In genomic region chr17:52030096-52030495, GRCh38 we compare ENCODE assay signal across 28 cellular contexts.
"Had no signal": no experiment of that assay in that cellular context is flagged by ENCODE, and none has a peak within 500 bp of the region (broad histone marks: within the 10 kb centered on the region; RNA-seq: fewer than 3 reads in every experiment).

No MANE protein-coding gene starts in this region.

- H3K4me1 Mint-ChIP-seq: activated CD4-positive, alpha-beta T cell treated with anti-CD3 and anti-CD28 coated beads for 36 hours; activated CD4-positive, alpha-beta T cell treated with anti-CD3 and anti-CD28 coated beads, Interleukin-2, amount 10 ng/mL, durations not matched to agents 24 days and 14 days; activated CD8-positive, alpha-beta memory T cell treated with anti-CD3 and anti-CD28 coated beads, Interleukin-2, amount 10 ng/mL, durations not matched to agents 7 days and 5 days; activated naive CD4-positive, alpha-beta T cell treated with anti-CD3 and anti-CD28 coated beads, Interleukin-2, amount 50 U/mL, for 24 hours; activated naive CD8-positive, alpha-beta T cell treated with anti-CD3 and anti-CD28 coated beads for 36 hours had no signal

- H3K36me3 Mint-ChIP-seq: activated CD4-positive, alpha-beta memory T cell treated with anti-CD3 and anti-CD28 coated beads for 36 hours; activated CD8-positive, alpha-beta memory T cell treated with anti-CD3 and anti-CD28 coated beads, Interleukin-2, amount 10 ng/mL, durations not matched to agents 7 days and 5 days; activated naive CD4-positive, alpha-beta T cell treated with anti-CD3 and anti-CD28 coated beads, Interleukin-2, amount 50 U/mL, for 24 hours; activated naive CD8-positive, alpha-beta T cell treated with anti-CD3 and anti-CD28 coated beads for 36 hours; brain had no signal

- DNase-seq: activated CD4-positive, alpha-beta memory T cell treated with anti-CD3 and anti-CD28 coated beads for 36 hours; activated CD4-positive, alpha-beta T cell treated with anti-CD3 and anti-CD28 coated beads for 36 hours; activated CD4-positive, alpha-beta T cell treated with anti-CD3 and anti-CD28 coated beads, Interleukin-2, amount 10 ng/mL, durations not matched to agents 24 days and 14 days; activated CD4-positive, CD25-positive, alpha-beta regulatory T cell; activated CD4-positive, CD25-positive, alpha-beta regulatory T cell treated with anti-CD3 and anti-CD28 coated beads, Interleukin-2, amount 50 U/mL, for 72 hours; activated CD8-positive, alpha-beta memory T cell treated with anti-CD3 and anti-CD28 coated beads, Interleukin-2, amount 10 ng/mL, durations not matched to agents 7 days and 5 days; activated CD8-positive, alpha-beta memory T cell treated with anti-CD3 and anti-CD28 coated beads, Interleukin-2, amount 50 U/mL, for 4 hours; activated CD8-positive, alpha-beta T cell treated with anti-CD3 and anti-CD28 coated beads, Interleukin-2, amount 10 ng/mL, durations not matched to agents 7 days and 5 days; activated effector memory CD4-positive, alpha-beta T cell treated with anti-CD3 and anti-CD28 coated beads, Interleukin-2, amount 50 U/mL, for 16 hours; activated naive CD4-positive, alpha-beta T cell treated with anti-CD3 and anti-CD28 coated beads for 36 hours; activated naive CD8-positive, alpha-beta T cell treated with anti-CD3 and anti-CD28 coated beads for 36 hours; activated T-cell treated with anti-CD3 and anti-CD28 coated beads, Interleukin-2, amount 50 U/mL, for 1 hour; activated T-cell treated with anti-CD3 and anti-CD28 coated beads, Interleukin-2, amount 50 U/mL, for 48 hours; central memory CD4-positive, alpha-beta T cell; cerebellar nuclear complex; colonic mucosa; effector CD8-positive, alpha-beta T cell; esophagus squamous epithelium; foreskin melanocyte had no signal

- H3K27ac Mint-ChIP-seq: activated CD4-positive, alpha-beta memory T cell treated with anti-CD3 and anti-CD28 coated beads for 36 hours; activated CD4-positive, alpha-beta T cell treated with anti-CD3 and anti-CD28 coated beads for 36 hours; activated CD4-positive, alpha-beta T cell treated with anti-CD3 and anti-CD28 coated beads, Interleukin-2, amount 10 ng/mL, durations not matched to agents 24 days and 14 days; activated CD8-positive, alpha-beta memory T cell treated with anti-CD3 and anti-CD28 coated beads, Interleukin-2, amount 10 ng/mL, durations not matched to agents 7 days and 5 days; activated CD8-positive, alpha-beta T cell treated with anti-CD3 and anti-CD28 coated beads, Interleukin-2, amount 10 ng/mL, durations not matched to agents 7 days and 5 days; activated naive CD4-positive, alpha-beta T cell treated with anti-CD3 and anti-CD28 coated beads for 36 hours; activated naive CD4-positive, alpha-beta T cell treated with anti-CD3 and anti-CD28 coated beads, Interleukin-2, amount 50 U/mL, for 24 hours; activated naive CD8-positive, alpha-beta T cell treated with anti-CD3 and anti-CD28 coated beads for 36 hours; activated T-helper 1 cell treated with anti-CD3 and anti-CD28 coated beads, Interleukin-12 subunit alpha, Interleukin-12 subunit beta, Interleukin-2, Interleukin-4 antibody, amounts not matched to agents 30 ng/mL and 10 ng/mL and 1 ng/mL, durations not matched to agents 14 hours and 24 hours and 36 hours; activated T-helper 2 cell treated with anti-CD3 and anti-CD28 coated beads, Interferon-gamma antibody, Interleukin-2, Interleukin-4, amounts not matched to agents 10 μg/mL and 5 μg/mL and 100 μg/mL, durations not matched to agents 14 hours and 24 hours and 36 hours; brain had no signal

- H3K9me3 Mint-ChIP-seq: activated CD4-positive, alpha-beta memory T cell treated with anti-CD3 and anti-CD28 coated beads for 36 hours; activated CD4-positive, alpha-beta T cell treated with anti-CD3 and anti-CD28 coated beads, Interleukin-2, amount 10 ng/mL, durations not matched to agents 24 days and 14 days; activated naive CD4-positive, alpha-beta T cell treated with anti-CD3 and anti-CD28 coated beads for 36 hours; activated naive CD4-positive, alpha-beta T cell treated with anti-CD3 and anti-CD28 coated beads, Interleukin-2, amount 50 U/mL, for 24 hours; activated naive CD8-positive, alpha-beta T cell treated with anti-CD3 and anti-CD28 coated beads for 36 hours; activated T-helper 1 cell treated with anti-CD3 and anti-CD28 coated beads, Interleukin-12 subunit alpha, Interleukin-12 subunit beta, Interleukin-2, Interleukin-4 antibody, amounts not matched to agents 30 ng/mL and 10 ng/mL and 1 ng/mL, durations not matched to agents 14 hours and 24 hours and 36 hours; activated T-helper 2 cell treated with anti-CD3 and anti-CD28 coated beads, Interferon-gamma antibody, Interleukin-2, Interleukin-4, amounts not matched to agents 10 μg/mL and 5 μg/mL and 100 μg/mL, durations not matched to agents 14 hours and 24 hours and 36 hours; brain had no signal

- H3K27ac ChIP-seq: ascending aorta, breast epithelium, cardiac muscle cell, colonic mucosa, epithelial cell of prostate, esophagus squamous epithelium, gastroesophageal sphincter had no signal

- H3K27me3 Mint-ChIP-seq: activated CD4-positive, alpha-beta T cell treated with anti-CD3 and anti-CD28 coated beads, Interleukin-2, amount 10 ng/mL, durations not matched to agents 24 days and 14 days; activated CD8-positive, alpha-beta memory T cell treated with anti-CD3 and anti-CD28 coated beads, Interleukin-2, amount 10 ng/mL, durations not matched to agents 7 days and 5 days had no signal

- H3K4me3 Mint-ChIP-seq: activated CD4-positive, alpha-beta memory T cell treated with anti-CD3 and anti-CD28 coated beads for 36 hours; activated CD4-positive, alpha-beta T cell treated with anti-CD3 and anti-CD28 coated beads for 36 hours; activated CD4-positive, alpha-beta T cell treated with anti-CD3 and anti-CD28 coated beads, Interleukin-2, amount 10 ng/mL, durations not matched to agents 24 days and 14 days; activated CD8-positive, alpha-beta memory T cell treated with anti-CD3 and anti-CD28 coated beads, Interleukin-2, amount 10 ng/mL, durations not matched to agents 7 days and 5 days; activated CD8-positive, alpha-beta T cell treated with anti-CD3 and anti-CD28 coated beads, Interleukin-2, amount 10 ng/mL, durations not matched to agents 7 days and 5 days; activated naive CD4-positive, alpha-beta T cell treated with anti-CD3 and anti-CD28 coated beads for 36 hours; activated naive CD4-positive, alpha-beta T cell treated with anti-CD3 and anti-CD28 coated beads, Interleukin-2, amount 50 U/mL, for 24 hours; activated naive CD8-positive, alpha-beta T cell treated with anti-CD3 and anti-CD28 coated beads for 36 hours; activated T-helper 1 cell treated with anti-CD3 and anti-CD28 coated beads, Interleukin-12 subunit alpha, Interleukin-12 subunit beta, Interleukin-2, Interleukin-4 antibody, amounts not matched to agents 30 ng/mL and 10 ng/mL and 1 ng/mL, durations not matched to agents 14 hours and 24 hours and 36 hours; brain had no signal

- H3K4me1 ChIP-seq: ascending aorta, breast epithelium, colonic mucosa, esophagus squamous epithelium had no signal

- H3K27me3 ChIP-seq: ascending aorta, breast epithelium, cardiac muscle cell, colonic mucosa, esophagus squamous epithelium, gastroesophageal sphincter had no signal

- H3K36me3 ChIP-seq: ascending aorta, breast epithelium, cardiac muscle cell, colonic mucosa, esophagus squamous epithelium, gastroesophageal sphincter had no signal

- H3K4me3 ChIP-seq: ascending aorta, breast epithelium, cardiac muscle cell, colonic mucosa, esophagus squamous epithelium, gastroesophageal sphincter had no signal

- ATAC-seq: activated CD4-positive, alpha-beta T cell treated with anti-CD3 and anti-CD28 coated beads for 36 hours; activated CD8-positive, alpha-beta memory T cell treated with anti-CD3 and anti-CD28 coated beads, Interleukin-2, amount 10 ng/mL, durations not matched to agents 7 days and 5 days; activated CD8-positive, alpha-beta T cell treated with anti-CD3 and anti-CD28 coated beads, Interleukin-2, amount 10 ng/mL, durations not matched to agents 7 days and 5 days; gastroesophageal sphincter had no signal

- H3K9me3 ChIP-seq: ascending aorta, breast epithelium, colonic mucosa, esophagus squamous epithelium, gastroesophageal sphincter had no signal
